ENCODE assay signal across 10 cellular contexts in genomic region chr19:11154683-11155047, GRCh38. TPM values are rescaled to one million over a fixed set of nuclear protein-coding genes. Genes with fewer than 3 reads are reported as not detected.
DNase-seq lines count a peak whose midpoint lies in the region; ATAC-seq and TF ChIP-seq lines count a peak whose summit lies in the region.
"Had no signal": no experiment of that assay in that cellular context is flagged by ENCODE, and none has a peak within 500 bp of the region (broad histone marks: within the 10 kb centered on the region; RNA-seq: fewer than 3 reads in every experiment).

No MANE protein-coding gene starts in this region.

- intact Hi-C loops in Panc1 (cut with micrococcal nuclease; ENCODE audit: unreplicated experiment) (no loop called here), sigmoid colon (cut with DNase I) (loop anchor here (5.0 kb wide), 1 partner anchor 383 kb away; the partner anchor contains the start of gene CNN1)

- TF ChIP-seq EP300 in sigmoid colon (IDR thresholded peaks at IDR 0.05) = no peak

- TF ChIP-seq POLR2A in sigmoid colon (IDR thresholded peaks at IDR 0.05) = no peak

- TF ChIP-seq CTCF in Panc1 (IDR thresholded peaks at IDR 0.05) = no peak
- no peak for TF ChIP-seq CTCF in epithelial cell of proximal tubule (conservative IDR thresholded peaks at IDR 0.05; ENCODE audit: low read depth, low read length)
- TF ChIP-seq CTCF in sigmoid colon (IDR thresholded peaks at IDR 0.05) = no peak

- H3K9me3 Mint-ChIP-seq in T-helper 2 cell treated with Interferon-gamma antibody and Interleukin-4, amounts not matched to agents 5 μg/mL and 100 μg/mL, for 36 hours = no peaks in the 10 kb centered on the region

- DNase-seq in T-helper 2 cell treated with Interferon-gamma antibody and Interleukin-4, amounts not matched to agents 5 μg/mL and 100 μg/mL, for 36 hours (ENCODE audit: low spot score) = no peak
- DNase-seq in T-helper 2 cell (no peak), Panc1 (ENCODE audit: low read depth, low spot score) (no peak), epithelial cell of proximal tubule (ENCODE audit: low read depth) (no peak), sigmoid colon (no peak), UCSD-AML1 (lab: John Stamatoyannopoulos, UW; ENCODE audit: unreplicated experiment) (no peak), NCI-H2227 (lab: John Stamatoyannopoulos, UW; ENCODE audit: unreplicated experiment) (no peak), kidney tubule cell (ENCODE audit: low spot score) (no peak)
- DNase-seq: NCI-H524 treated with DMSO at 0.1 percent for 48 hours, right cardiac atrium had no signal

- no peaks in the 10 kb centered on the region for H3K27me3 Mint-ChIP-seq in T-helper 2 cell treated with Interferon-gamma antibody and Interleukin-4, amounts not matched to agents 5 μg/mL and 100 μg/mL, for 36 hours (ENCODE audit: low read depth)

- in situ Hi-C loops in Panc1 (cut with HindIII; ENCODE audit: low pct_unique_long_range_greater_than_20kb, low sequenced_read_pairs) = no loop called here

- no peaks in the 10 kb centered on the region for H3K27me3 ChIP-seq in Panc1 (ENCODE audit: control insufficient read depth, insufficient read depth, low read length)
- no peaks in the 10 kb centered on the region for H3K27me3 ChIP-seq in sigmoid colon

- ATAC-seq in Panc1 = no peak

- H3K27ac ChIP-seq in Panc1 (ENCODE audit: low read length) (peak overlapping the region; percentile 93), sigmoid colon (peak overlapping the region; percentile 86 to 95 (median 87))

- peak overlapping the region; percentile 86 for H3K27ac Mint-ChIP-seq in T-helper 2 cell treated with Interferon-gamma antibody and Interleukin-4, amounts not matched to agents 5 μg/mL and 100 μg/mL, for 36 hours

- BruUV-seq in Panc1 (replicated peaks; lab: Mats Ljungman, UMichigan) = no TSS peak

- POLR2A ChIA-PET in Panc1 (lab: Charles Lee) = no interaction called here

- H3K4me3 Mint-ChIP-seq in T-helper 2 cell treated with Interferon-gamma antibody and Interleukin-4, amounts not matched to agents 5 μg/mL and 100 μg/mL, for 36 hours = peak overlapping the region; percentile 89

- H3K9me3 ChIP-seq in Panc1 (ENCODE audit: control insufficient read depth, insufficient read depth, low read depth, low read length) (no peaks in the 10 kb centered on the region), sigmoid colon (no peaks in the 10 kb centered on the region)

- H3K4me1 ChIP-seq in Panc1 (ENCODE audit: control insufficient read depth, insufficient read depth, low read length) (peaks cover 14% of the 10 kb centered on the region), sigmoid colon (peaks cover 0 to 77% (median 70%) of the 10 kb centered on the region in 4 donors)

- H3K36me3 ChIP-seq in Panc1 (ENCODE audit: control insufficient read depth, insufficient read depth, low read length) (no peaks in the 10 kb centered on the region), sigmoid colon (no peaks in the 10 kb centered on the region)

- CTCF ChIA-PET in Panc1 (lab: Charles Lee) = no interaction called here

- 42 to 59% methylated on average over 6 of the region's 6 CpGs for WGBS in sigmoid colon, 2 donors

- H3K4me3 ChIP-seq in Panc1 (ENCODE audit: low read depth in 2 of 2, low read length in 2 of 2) (peak overlapping the region; percentile 83 to 86), epithelial cell of proximal tubule (ENCODE audit: low read depth, low read length) (peak overlapping the region; percentile 67), sigmoid colon (no peak overlapping the region)

- peaks cover 22% of the 10 kb centered on the region for H3K4me1 Mint-ChIP-seq in T-helper 2 cell treated with Interferon-gamma antibody and Interleukin-4, amounts not matched to agents 5 μg/mL and 100 μg/mL, for 36 hours (ENCODE audit: low read depth)

- H3K36me3 Mint-ChIP-seq in T-helper 2 cell treated with Interferon-gamma antibody and Interleukin-4, amounts not matched to agents 5 μg/mL and 100 μg/mL, for 36 hours (ENCODE audit: low read depth) = peaks cover 18% of the 10 kb centered on the region

RNA-seq across cellular contexts. Expression of gene SPC24, which starts 0.9 kb away (rescaled TPM):
- total RNA-seq in Panc1 (2021; ENCODE audit: unreplicated experiment) (50.6 TPM), epithelial cell of proximal tubule (33.0 and 76.1 TPM in 2 replicates), sigmoid colon (1 to 10 TPM in 3 of 4 donors, under 1 TPM in 1; 0.99 to 6.0 (median 2.8) TPM)
- 26.9 TPM for polyA plus RNA-seq in Panc1 (2012; ENCODE audit: insufficient read length)
- polyA plus RNA-seq in sigmoid colon = 10 to 100 TPM in 1 of 3 donors, 1 to 10 TPM in 2; 1.2 to 13.0 (median 2.1) TPM

RNA-seq across cellular contexts. Expression of gene KANK2, which starts 42.7 kb away (rescaled TPM):
- 121 TPM for total RNA-seq in Panc1 (2021; ENCODE audit: unreplicated experiment)
- polyA plus RNA-seq in Panc1 (2012; ENCODE audit: insufficient read length) = 199 TPM
- total RNA-seq in epithelial cell of proximal tubule = 78.3 and 94.0 TPM in 2 replicates
- 1,000 to 10,000 TPM in 2 of 4 donors, 100 to 1,000 TPM in 2; 691 to 1,314 (median 1,068) TPM for total RNA-seq in sigmoid colon
- polyA plus RNA-seq in sigmoid colon = 100 to 1,000 TPM in 1 of 3 donors, 10 to 100 TPM in 2; 29.8 to 130 (median 89.4) TPM

Comparison
In these comparisons a context has a peak if more than half of its experiments do, and no peak if none do; other contexts are left out.
1. H3K4me3 ChIP-seq: peak in Panc1 (2 of 2) and epithelial cell of proximal tubule (single experiment); none in sigmoid colon (0 of 4).